8 cellular contexts compared by ENCODE assay signal in the genomic region with DNA sequence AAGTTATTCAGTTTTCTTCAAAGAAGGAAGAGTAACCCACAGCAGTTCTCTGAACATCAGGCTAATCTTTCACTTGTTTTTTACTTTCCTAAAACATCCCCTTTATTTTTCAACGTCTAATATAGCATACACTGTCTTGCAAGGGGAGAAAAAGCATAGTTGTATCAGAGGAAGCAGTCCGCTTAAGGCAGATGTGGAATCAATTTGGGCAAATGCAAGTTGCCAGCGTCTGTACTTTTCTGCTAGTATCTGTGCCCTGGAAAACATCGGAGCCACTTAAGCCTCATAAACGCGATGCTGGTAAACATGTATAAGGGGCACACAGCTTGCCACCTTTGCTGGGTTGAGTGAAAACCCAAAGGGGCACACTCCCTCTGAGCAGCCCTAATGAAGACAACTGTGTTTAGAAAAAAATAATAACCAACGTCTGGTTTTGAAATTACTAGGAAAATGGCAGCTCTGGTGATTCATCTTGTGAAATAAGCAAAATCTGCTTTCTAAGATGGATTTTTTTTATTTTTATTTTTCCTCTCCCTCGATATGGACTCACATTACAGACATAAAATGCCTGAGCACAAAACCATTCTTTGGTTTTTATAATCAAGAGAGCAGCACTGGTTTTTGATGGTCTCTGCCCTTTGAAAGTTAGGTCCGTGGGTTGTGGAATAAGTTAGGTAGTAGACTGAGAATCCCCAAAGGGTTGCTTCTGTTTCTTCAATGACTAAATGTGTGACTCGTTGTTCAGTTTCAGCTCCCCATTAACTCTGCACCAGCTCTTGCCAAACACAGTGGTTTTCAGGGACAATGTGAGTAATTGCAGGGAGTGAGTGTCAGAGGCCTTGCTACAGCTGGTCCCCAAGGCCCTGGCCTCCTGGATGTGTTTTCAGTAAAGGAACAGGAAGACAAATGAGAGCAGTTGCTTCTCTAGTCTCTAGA. TPM values are rescaled to one million over a fixed set of nuclear protein-coding genes. Genes with fewer than 3 reads are reported as not detected.
DNase-seq lines count a peak whose midpoint lies in the region; ATAC-seq and TF ChIP-seq lines count a peak whose summit lies in the region.

No MANE protein-coding gene starts in this region.

- intact Hi-C loops in MCF 10A (cut with micrococcal nuclease) = no loop called here
- intact Hi-C loops in breast epithelium (cut with DNase I; ENCODE audit: low total_unique reads) = no loop called here

- H3K23ac ChIP-seq in mesenchymal stem cell (ENCODE audit: low read length in 2 of 2) = no peak overlapping the region

- H3K27me3 ChIP-seq in breast epithelium (no peaks in the 10 kb centered on the region), mesenchymal stem cell (ENCODE audit: control insufficient read depth in 1 of 2, insufficient read depth in 1 of 2, low read length in 2 of 2) (peaks cover 10 to 25% of the 10 kb centered on the region in 2 experiments)

- H3K18ac ChIP-seq in mesenchymal stem cell (ENCODE audit: low read depth in 1 of 2, low read length in 2 of 2) = no peak overlapping the region

- DNase-seq in MCF 10A (ENCODE audit: unreplicated experiment) (peak; percentile 35), breast epithelium (ENCODE audit: low spot score in 2 of 2) (no peak), mesenchymal stem cell (peak; percentile 70), superior temporal gyrus (ENCODE audit: extremely low spot score) (no peak), NCI-H2171 treated with DMSO at 0.1 percent for 48 hours (lab: John Stamatoyannopoulos, UW) (no peak), NAMALWA (ENCODE audit: low spot score) (no peak)
- peak; percentile 46 for DNase-seq in activated CD4-positive, alpha-beta memory T cell treated with anti-CD3 and anti-CD28 coated beads, Interleukin-2, amount 10 ng/mL, durations not matched to agents 7 days and 5 days

- H2BK5ac ChIP-seq in mesenchymal stem cell (ENCODE audit: low read depth, low read length, poor library complexity, severe bottlenecking) = no peak overlapping the region

- H3K36me3 ChIP-seq in breast epithelium (no peaks in the 10 kb centered on the region), mesenchymal stem cell (ENCODE audit: control insufficient read depth in 1 of 2, insufficient read depth in 2 of 2, low read depth in 1 of 2, low read length in 2 of 2) (no peaks in the 10 kb centered on the region)

- H3K9me3 Mint-ChIP-seq in MCF 10A (ENCODE audit: unreplicated experiment) = no peaks in the 10 kb centered on the region
- peaks cover 6% of the 10 kb centered on the region for H3K9me3 Mint-ChIP-seq in activated CD4-positive, alpha-beta memory T cell treated with anti-CD3 and anti-CD28 coated beads, Interleukin-2, amount 10 ng/mL, durations not matched to agents 7 days and 5 days

- no peak overlapping the region for H2BK12ac ChIP-seq in mesenchymal stem cell (ENCODE audit: low read length in 2 of 2)

- 74% methylated on average over 9 of the region's 10 CpGs for WGBS in mesenchymal stem cell

- H3K27ac ChIP-seq in breast epithelium = no peak overlapping the region
- no peak overlapping the region for H3K27ac ChIP-seq in mesenchymal stem cell (ENCODE audit: low read length, poor library complexity, severe bottlenecking)

- H3K4me3 Mint-ChIP-seq in MCF 10A (ENCODE audit: unreplicated experiment) = no peak overlapping the region
- peak overlapping the region; percentile 34 for H3K4me3 Mint-ChIP-seq in activated CD4-positive, alpha-beta memory T cell treated with anti-CD3 and anti-CD28 coated beads, Interleukin-2, amount 10 ng/mL, durations not matched to agents 7 days and 5 days

- H3K4me2 ChIP-seq in mesenchymal stem cell (ENCODE audit: low read length, poor library complexity, severe bottlenecking) = no peak overlapping the region

- H3K79me1 ChIP-seq in mesenchymal stem cell (replicated peaks; ENCODE audit: low read length, poor library complexity, severe bottlenecking) = no peaks in the 10 kb centered on the region

- peak overlapping the region; percentile 55 for H3K9ac ChIP-seq in mesenchymal stem cell (ENCODE audit: low read length)

- H3K4ac ChIP-seq in mesenchymal stem cell (ENCODE audit: low read depth in 1 of 2, low read length in 2 of 2) = no peak overlapping the region

- H3K9me3 ChIP-seq in breast epithelium (no peaks in the 10 kb centered on the region), mesenchymal stem cell (ENCODE audit: control insufficient read depth, low read length) (no peaks in the 10 kb centered on the region)

- H3K27ac Mint-ChIP-seq in MCF 10A (ENCODE audit: low read depth, unreplicated experiment) = no peak overlapping the region
- peak overlapping the region; percentile 74 for H3K27ac Mint-ChIP-seq in activated CD4-positive, alpha-beta memory T cell treated with anti-CD3 and anti-CD28 coated beads, Interleukin-2, amount 10 ng/mL, durations not matched to agents 7 days and 5 days

- no peak overlapping the region for H4K8ac ChIP-seq in mesenchymal stem cell (ENCODE audit: low read length)

- no peak overlapping the region for H2AFZ ChIP-seq in mesenchymal stem cell (ENCODE audit: low read depth, low read length)

- no peak for TF ChIP-seq CTCF in MCF 10A (IDR thresholded peaks at IDR 0.05; ENCODE audit: unreplicated experiment)
- no peak for TF ChIP-seq CTCF in breast epithelium (IDR thresholded peaks at IDR 0.05)

- no peaks in the 10 kb centered on the region for H3K4me1 Mint-ChIP-seq in MCF 10A (ENCODE audit: insufficient read depth, unreplicated experiment)
- peaks cover 37% of the 10 kb centered on the region for H3K4me1 Mint-ChIP-seq in activated CD4-positive, alpha-beta memory T cell treated with anti-CD3 and anti-CD28 coated beads, Interleukin-2, amount 10 ng/mL, durations not matched to agents 7 days and 5 days

- no peak overlapping the region for H2AK5ac ChIP-seq in mesenchymal stem cell (ENCODE audit: low read length, severe bottlenecking)

- no TSS peak for BruUV-seq in MCF 10A (replicated peaks; lab: Mats Ljungman, UMichigan)

- CTCF ChIA-PET in MCF 10A (lab: Yijun Ruan, JAX) = interaction anchor here (0.6 to 1.6 kb wide), 3 partner anchors 49 to 505 kb away, joined by 3 to 4 read pairs (median 3); no protein-coding TSS in a partner anchor
- CTCF ChIA-PET in activated CD4-positive, alpha-beta memory T cell treated with anti-CD3 and anti-CD28 coated beads, Interleukin-2, amount 10 ng/mL, durations not matched to agents 7 days and 5 days (lab: Charles Lee) = interaction anchor here (0.9 to 4.4 kb wide), 5 partner anchors 10 to 49 kb away, joined by 3 to 14 read pairs (median 4); a partner anchor contains a TSS

- H3K4me3 ChIP-seq in breast epithelium (no peak overlapping the region), mesenchymal stem cell (ENCODE audit: insufficient read depth in 1 of 2, low read depth in 1 of 2, low read length in 2 of 2) (peak overlapping the region in 1 of 2 experiments; percentile 63)

- TF ChIP-seq POLR2A in breast epithelium (IDR thresholded peaks at IDR 0.05) = no peak

- no peaks in the 10 kb centered on the region for H3K27me3 Mint-ChIP-seq in MCF 10A (ENCODE audit: insufficient read depth, unreplicated experiment)
- no peaks in the 10 kb centered on the region for H3K27me3 Mint-ChIP-seq in activated CD4-positive, alpha-beta memory T cell treated with anti-CD3 and anti-CD28 coated beads, Interleukin-2, amount 10 ng/mL, durations not matched to agents 7 days and 5 days

- POLR2A ChIA-PET in MCF 10A (lab: Yijun Ruan, JAX) = interaction anchor here (0.6 kb wide), 1 partner anchor 625 kb away, joined by 3 read pairs; no protein-coding TSS in a partner anchor
- POLR2A ChIA-PET in activated CD4-positive, alpha-beta memory T cell treated with anti-CD3 and anti-CD28 coated beads, Interleukin-2, amount 10 ng/mL, durations not matched to agents 7 days and 5 days (lab: Charles Lee) = interaction anchor here (0.7 to 4.5 kb wide), 5 partner anchors 17 to 423 kb away, joined by 3 to 23 read pairs (median 3); a partner anchor contains a TSS

- H2BK120ac ChIP-seq in mesenchymal stem cell (ENCODE audit: low read depth, low read length) = no peak overlapping the region

- no peak overlapping the region for H3K14ac ChIP-seq in mesenchymal stem cell (ENCODE audit: low read length in 2 of 2)

- H3K4me1 ChIP-seq in breast epithelium (no peaks in the 10 kb centered on the region), mesenchymal stem cell (ENCODE audit: control insufficient read depth, insufficient read depth, low read depth, low read length) (no peaks in the 10 kb centered on the region)

- no peaks in the 10 kb centered on the region for H3K36me3 Mint-ChIP-seq in MCF 10A (ENCODE audit: insufficient read depth, unreplicated experiment)
- peaks cover 3% of the 10 kb centered on the region for H3K36me3 Mint-ChIP-seq in activated CD4-positive, alpha-beta memory T cell treated with anti-CD3 and anti-CD28 coated beads, Interleukin-2, amount 10 ng/mL, durations not matched to agents 7 days and 5 days (ENCODE audit: low read depth)

- peak; percentile 93 for ATAC-seq in HG03039 (IDR thresholded peaks at IDR 0.05; ENCODE audit: unreplicated experiment)

- H4K91ac ChIP-seq in mesenchymal stem cell (ENCODE audit: low read length) = no peak overlapping the region

- H2BK15ac ChIP-seq in mesenchymal stem cell (ENCODE audit: low read depth, poor library complexity, severe bottlenecking) = no peak overlapping the region

RNA-seq across cellular contexts. Expression of a gene that starts 24.5 kb away (rescaled TPM):
- 38.2 and 45.1 TPM in 2 replicates for total RNA-seq in MCF 10A (2022)
- total RNA-seq in breast epithelium = 10 to 100 TPM; 26.9 to 37.0 (median 29.2) TPM
- 10 to 100 TPM; 11.5 to 14.4 TPM for total RNA-seq in activated CD4-positive, alpha-beta memory T cell treated with anti-CD3 and anti-CD28 coated beads, Interleukin-2, amount 10 ng/mL, durations not matched to agents 7 days and 5 days
- 35.6 TPM for polyA plus RNA-seq in mesenchymal stem cell (2013, experiment 1 of 2)
- 36.3 TPM for polyA plus RNA-seq in mesenchymal stem cell (2013, experiment 2 of 2)

Comparison
In these comparisons a context has a peak if more than half of its experiments do, and no peak if none do; other contexts are left out.
1. DNase-seq: peak in MCF 10A (single experiment), activated CD4-positive, alpha-beta memory T cell treated with anti-CD3 and anti-CD28 coated beads, Interleukin-2, amount 10 ng/mL, durations not matched to agents 7 days and 5 days (single experiment) and mesenchymal stem cell (single experiment); none in breast epithelium (0 of 2), superior temporal gyrus (single experiment), NCI-H2171 treated with DMSO at 0.1 percent for 48 hours (single experiment) and NAMALWA (single experiment).